13 cellular contexts compared by ENCODE assay signal in genomic region chr14:61640834-61641170, GRCh38.
"Had no signal": no experiment of that assay in that cellular context is flagged by ENCODE, and none has a peak within 500 bp of the region (broad histone marks: within the 10 kb centered on the region; RNA-seq: fewer than 3 reads in every experiment).

No MANE protein-coding gene starts in this region.

- H3K27ac ChIP-seq: body of pancreas, prostate gland, right lobe of liver, spleen had no signal

- H3K4me3 Mint-ChIP-seq: activated naive CD4-positive, alpha-beta T cell treated with anti-CD3 and anti-CD28 coated beads, Interleukin-2, amount 50 U/mL, for 24 hours; activated T-cell treated with anti-CD3 and anti-CD28 coated beads, Interleukin-2, amount 50 U/mL, for 24 hours; naive thymus-derived CD8-positive, alpha-beta T cell; type B pancreatic cell had no signal

- H3K4me3 ChIP-seq: body of pancreas, prostate gland, right lobe of liver, spleen had no signal

- ATAC-seq: body of pancreas; naive thymus-derived CD8-positive, alpha-beta T cell; right lobe of liver had no signal

- H3K4me1 ChIP-seq: body of pancreas, prostate gland, right lobe of liver had no signal

- DNase-seq: activated effector memory CD4-positive, alpha-beta T cell treated with Interleukin-2 at 50 U/mL for 16 hours; activated T-cell treated with anti-CD3 and anti-CD28 coated beads, Interleukin-2, amount 50 U/mL, for 24 hours; body of pancreas; dermis blood vessel endothelial cell; glutamatergic neuron; naive thymus-derived CD8-positive, alpha-beta T cell; right lobe of liver; spleen; stimulated activated CD4-positive, alpha-beta T cell treated with anti-CD3 and anti-CD28 coated beads, Interleukin-2, amount 100 ng/mL, for 24 hours; stimulated activated naive CD4-positive, alpha-beta T cell had no signal

- H3K27ac Mint-ChIP-seq: activated naive CD4-positive, alpha-beta T cell treated with anti-CD3 and anti-CD28 coated beads, Interleukin-2, amount 50 U/mL, for 24 hours; activated T-cell treated with anti-CD3 and anti-CD28 coated beads, Interleukin-2, amount 50 U/mL, for 24 hours; naive thymus-derived CD8-positive, alpha-beta T cell; type B pancreatic cell had no signal

- H3K27me3 Mint-ChIP-seq: activated naive CD4-positive, alpha-beta T cell treated with anti-CD3 and anti-CD28 coated beads, Interleukin-2, amount 50 U/mL, for 24 hours; activated T-cell treated with anti-CD3 and anti-CD28 coated beads, Interleukin-2, amount 50 U/mL, for 24 hours; naive thymus-derived CD8-positive, alpha-beta T cell had no signal

- H3K9me3 Mint-ChIP-seq: activated naive CD4-positive, alpha-beta T cell treated with anti-CD3 and anti-CD28 coated beads, Interleukin-2, amount 50 U/mL, for 24 hours; activated T-cell treated with anti-CD3 and anti-CD28 coated beads, Interleukin-2, amount 50 U/mL, for 24 hours; naive thymus-derived CD8-positive, alpha-beta T cell had no signal

- H3K9me3 ChIP-seq: body of pancreas, prostate gland, right lobe of liver, spleen had no signal

- H3K27me3 ChIP-seq: body of pancreas, right lobe of liver, spleen had no signal

- H3K36me3 Mint-ChIP-seq: activated naive CD4-positive, alpha-beta T cell treated with anti-CD3 and anti-CD28 coated beads, Interleukin-2, amount 50 U/mL, for 24 hours; naive thymus-derived CD8-positive, alpha-beta T cell; type B pancreatic cell had no signal

- H3K36me3 ChIP-seq: prostate gland, right lobe of liver, spleen had no signal
